Comparison of ENCODE assay signal across 12 cellular contexts in the genomic region with DNA sequence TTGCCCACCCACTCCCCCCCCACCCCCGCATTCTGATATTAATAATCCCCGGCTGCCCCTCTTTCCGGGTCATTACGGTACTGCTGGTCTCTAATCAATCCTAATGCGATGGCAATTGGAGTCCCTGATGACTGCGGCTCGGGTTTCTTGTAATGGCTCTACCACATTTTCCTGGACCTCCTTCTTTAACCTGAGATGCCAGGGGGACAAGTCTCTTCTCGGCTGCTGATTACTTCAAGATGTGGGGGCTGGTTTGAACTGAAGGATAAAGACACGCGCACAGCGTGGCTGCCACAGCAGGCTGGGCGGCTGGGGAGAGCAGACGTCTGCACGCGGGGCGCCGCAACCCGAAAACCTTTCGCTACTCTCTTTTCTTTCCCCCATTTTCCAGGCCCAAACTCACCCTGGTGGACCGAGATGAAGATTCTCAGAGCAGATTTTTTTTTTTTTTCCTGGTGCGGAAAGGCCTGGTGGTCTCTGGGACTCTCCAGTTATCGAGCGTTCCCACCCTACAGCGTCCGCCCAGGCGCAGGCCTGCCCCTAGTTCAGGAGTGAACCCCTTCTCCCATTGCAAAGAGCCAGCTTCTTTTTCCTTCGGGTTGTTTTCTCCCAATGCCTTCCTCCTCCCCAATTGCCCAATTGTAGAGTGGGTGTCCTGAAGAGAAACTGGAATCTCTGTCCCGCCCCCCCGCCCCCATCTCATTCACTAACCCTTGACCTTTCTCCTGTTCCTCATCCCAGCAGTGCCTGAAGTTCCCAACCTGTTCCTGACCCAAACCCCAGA. TPM values are rescaled to one million over a fixed set of nuclear protein-coding genes. Genes with fewer than 3 reads are reported as not detected.
DNase-seq lines count a peak whose midpoint lies in the region; ATAC-seq lines count a peak whose summit lies in the region.
"Had no signal": no experiment of that assay in that cellular context is flagged by ENCODE, and none has a peak within 500 bp of the region (broad histone marks: within the 10 kb centered on the region; RNA-seq: fewer than 3 reads in every experiment).

No MANE protein-coding gene starts in this region.

- H3K4me3 ChIP-seq in iPS-20b (ENCODE audit: low read length): peak overlapping the region; percentile 79
- H3K4me3 ChIP-seq: BLaER1, tibial artery had no signal

- H3K9ac ChIP-seq in iPS-20b (ENCODE audit: low read depth, low read length): no peak overlapping the region
- H3K9ac ChIP-seq: BLaER1 had no signal

- H3K9me3 Mint-ChIP-seq in activated naive CD4-positive, alpha-beta T cell treated with anti-CD3 and anti-CD28 coated beads, Interleukin-2, amount 10 ng/mL, durations not matched to agents 7 days and 5 days: no peaks in the 10 kb centered on the region
- no peaks in the 10 kb centered on the region for H3K9me3 Mint-ChIP-seq in T-cell
- peaks cover 14% of the 10 kb centered on the region for H3K9me3 Mint-ChIP-seq in stimulated activated memory B cell treated with anti-CD40 and anti-IgM and Interleukin-4, amounts not matched to agents 10 μg/mL and 1 μg/mL and 100 μg/mL, for 72 hours

- H3K27me3 ChIP-seq in iPS-20b (ENCODE audit: insufficient read depth, low read length): peaks cover 100% of the 10 kb centered on the region

- H3K4me3 Mint-ChIP-seq in activated naive CD4-positive, alpha-beta T cell treated with anti-CD3 and anti-CD28 coated beads, Interleukin-2, amount 10 ng/mL, durations not matched to agents 7 days and 5 days: peak overlapping the region; percentile 73
- peak overlapping the region; percentile 32 to 73 (median 59) for H3K4me3 Mint-ChIP-seq in T-cell
- H3K4me3 Mint-ChIP-seq in stimulated activated memory B cell treated with anti-CD40 and anti-IgM and Interleukin-4, amounts not matched to agents 10 μg/mL and 1 μg/mL and 100 μg/mL, for 72 hours: peak overlapping the region; percentile 87

- H3K4me1 ChIP-seq in iPS-20b (ENCODE audit: insufficient read depth, low read length): peaks cover 30% of the 10 kb centered on the region

- H3K36me3 ChIP-seq in iPS-20b (ENCODE audit: insufficient read depth, low read depth, low read length): no peaks in the 10 kb centered on the region
- H3K36me3 ChIP-seq: BLaER1, tibial artery had no signal

- H3K9me3 ChIP-seq in iPS-20b (ENCODE audit: insufficient read depth, low read depth, low read length): no peaks in the 10 kb centered on the region
- H3K9me3 ChIP-seq: tibial artery had no signal

- peaks cover 99% of the 10 kb centered on the region for H3K27me3 Mint-ChIP-seq in activated naive CD4-positive, alpha-beta T cell treated with anti-CD3 and anti-CD28 coated beads, Interleukin-2, amount 10 ng/mL, durations not matched to agents 7 days and 5 days
- H3K27me3 Mint-ChIP-seq in T-cell: peaks cover 75 to 92% of the 10 kb centered on the region in 2 donors
- peaks cover 92% of the 10 kb centered on the region for H3K27me3 Mint-ChIP-seq in stimulated activated memory B cell treated with anti-CD40 and anti-IgM and Interleukin-4, amounts not matched to agents 10 μg/mL and 1 μg/mL and 100 μg/mL, for 72 hours

- POLR2A ChIA-PET in T-cell (lab: Charles Lee): no interaction called here

- CTCF ChIA-PET in activated naive CD4-positive, alpha-beta T cell treated with anti-CD3 and anti-CD28 coated beads, Interleukin-2, amount 10 ng/mL, durations not matched to agents 7 days and 5 days (lab: Charles Lee): interaction anchor here (1.4 to 1.6 kb wide), 2 partner anchors 9 to 366 kb away, joined by 3 to 4 read pairs; no protein-coding TSS in a partner anchor
- CTCF ChIA-PET in T-cell (lab: Charles Lee): no interaction called here

- DNase-seq in activated naive CD4-positive, alpha-beta T cell treated with anti-CD3 and anti-CD28 coated beads, Interleukin-2, amount 10 ng/mL, durations not matched to agents 7 days and 5 days: no peak
- no peak for DNase-seq in activated naive CD4-positive, alpha-beta T cell treated with anti-CD3 and anti-CD28 coated beads, Interleukin-2, amount 50 U/mL, for 16 hours
- DNase-seq in T-cell: no peak
- no peak for DNase-seq in amniotic stem cell (lab: John Stamatoyannopoulos, UW)
- DNase-seq in COLO829 (ENCODE audit: low spot score): no peak
- DNase-seq: foreskin melanocyte, tibial artery had no signal

- peaks cover 41% of the 10 kb centered on the region for H3K4me1 Mint-ChIP-seq in activated naive CD4-positive, alpha-beta T cell treated with anti-CD3 and anti-CD28 coated beads, Interleukin-2, amount 10 ng/mL, durations not matched to agents 7 days and 5 days
- H3K4me1 Mint-ChIP-seq in T-cell: peaks cover 55 to 77% (median 65%) of the 10 kb centered on the region in 3 donors
- H3K4me1 Mint-ChIP-seq in stimulated activated memory B cell treated with anti-CD40 and anti-IgM and Interleukin-4, amounts not matched to agents 10 μg/mL and 1 μg/mL and 100 μg/mL, for 72 hours: peaks cover 39% of the 10 kb centered on the region

- no peak overlapping the region for H3K27ac Mint-ChIP-seq in activated naive CD4-positive, alpha-beta T cell treated with anti-CD3 and anti-CD28 coated beads, Interleukin-2, amount 10 ng/mL, durations not matched to agents 7 days and 5 days
- H3K27ac Mint-ChIP-seq in T-cell: peak overlapping the region in 1 of 2 donors; percentile 41
- H3K27ac Mint-ChIP-seq in stimulated activated memory B cell treated with anti-CD40 and anti-IgM and Interleukin-4, amounts not matched to agents 10 μg/mL and 1 μg/mL and 100 μg/mL, for 72 hours: no peak overlapping the region

- ATAC-seq in T-cell (replicated peaks in 1 of 4) (no peak), HG02798 (IDR thresholded peaks at IDR 0.05; ENCODE audit: poor library complexity, unreplicated experiment) (no peak)
- no peak for ATAC-seq in stimulated activated memory B cell treated with anti-CD40 and anti-IgM and Interleukin-4, amounts not matched to agents 10 μg/mL and 1 μg/mL and 100 μg/mL, for 72 hours

- no peak overlapping the region for H3K27ac ChIP-seq in iPS-20b (ENCODE audit: low read length)
- H3K27ac ChIP-seq: BLaER1, RWPE1, tibial artery had no signal

- H3K36me3 Mint-ChIP-seq in activated naive CD4-positive, alpha-beta T cell treated with anti-CD3 and anti-CD28 coated beads, Interleukin-2, amount 10 ng/mL, durations not matched to agents 7 days and 5 days: peaks cover 5% of the 10 kb centered on the region
- no peaks in the 10 kb centered on the region for H3K36me3 Mint-ChIP-seq in T-cell
- peaks cover 6% of the 10 kb centered on the region for H3K36me3 Mint-ChIP-seq in stimulated activated memory B cell treated with anti-CD40 and anti-IgM and Interleukin-4, amounts not matched to agents 10 μg/mL and 1 μg/mL and 100 μg/mL, for 72 hours

RNA-seq across cellular contexts. Expression of a gene that starts 6.0 kb away (rescaled TPM):
- total RNA-seq in T-cell: under 1 TPM in 1 of 5 donors, not detected in 4; 0.18 TPM
